Comparison of ENCODE assay signal across 20 cellular contexts in genomic region chr4:168845897-168846296, GRCh38.
A peak's percentile ranks its signal among the peaks of the same experiment; 100 is the strongest.
DNase-seq lines count a peak whose midpoint lies in the region; ATAC-seq, FAIRE-seq and TF ChIP-seq lines count a peak whose summit lies in the region.
"Had no signal": no experiment of that assay in that cellular context is flagged by ENCODE, and none has a peak within 500 bp of the region (broad histone marks: within the 10 kb centered on the region; RNA-seq: fewer than 3 reads in every experiment).

No MANE protein-coding gene starts in this region.

- peak overlapping the region; percentile 44 to 84 for H3K27ac ChIP-seq in breast epithelium
- H3K27ac ChIP-seq in mammary epithelial cell (ENCODE audit: insufficient read depth, low read depth, low read length) = no peak overlapping the region
- H3K27ac ChIP-seq in GM12878 (ENCODE audit: control insufficient read depth, insufficient read depth) = no peak overlapping the region
- peak overlapping the region; percentile 92 for H3K27ac ChIP-seq in vagina
- H3K27ac ChIP-seq in SK-N-SH (ENCODE audit: low read depth in 2 of 2, low read length in 1 of 2) = no peak overlapping the region

- H2AFZ ChIP-seq in mammary epithelial cell (ENCODE audit: low read depth, low read length) = no peak overlapping the region
- no peak overlapping the region for H2AFZ ChIP-seq in GM12878 (ENCODE audit: control insufficient read depth, low read depth, low read length)
- no peak overlapping the region for H2AFZ ChIP-seq in SK-N-SH (ENCODE audit: low read depth)

- peaks cover 99% of the 10 kb centered on the region for H3K79me2 ChIP-seq in mammary epithelial cell (ENCODE audit: insufficient read depth, low read length)
- H3K79me2 ChIP-seq in GM12878 (ENCODE audit: control insufficient read depth, insufficient read depth, low read length) = no peaks in the 10 kb centered on the region
- H3K79me2 ChIP-seq in SK-N-SH (ENCODE audit: insufficient read depth) = peaks cover 98% of the 10 kb centered on the region

- no peak for DNase-seq in breast epithelium (ENCODE audit: low spot score in 2 of 2)
- no peak for DNase-seq in mammary epithelial cell
- DNase-seq in GM12878 (ENCODE audit: low read depth, low spot score) = no peak
- DNase-seq in osteocyte (ENCODE audit: extremely low spot score, unreplicated experiment) = no peak
- DNase-seq in vagina (ENCODE audit: extremely low spot score in 2 of 2) = no peak
- DNase-seq in Ammon's horn (ENCODE audit: low spot score) = no peak
- DNase-seq in GOT3 (lab: John Stamatoyannopoulos, UW) = no peak
- no peak for DNase-seq in SK-N-SH
- DNase-seq: activated CD4-positive, alpha-beta T cell treated with anti-CD3 and anti-CD28 coated beads for 4 hours; activated effector memory CD4-positive, alpha-beta T cell treated with anti-CD3 and anti-CD28 coated beads, Interleukin-2, amount 50 U/mL, for 16 hours; adrenal gland; effector CD8-positive, alpha-beta T cell; NCI-H1694; spleen; T-helper 9 cell; testis had no signal

- H3K36me3 Mint-ChIP-seq in osteocyte (ENCODE audit: unreplicated experiment) = peaks cover 13% of the 10 kb centered on the region
- H3K36me3 Mint-ChIP-seq: memory B cell; natural killer cell treated with Interleukin-12 subunit alpha and Interleukin-12 subunit beta and Interleukin-15 and Interleukin-18, amount 100 ng/mL, for 72 hours had no signal

- H3K4me2 ChIP-seq in mammary epithelial cell (ENCODE audit: insufficient read depth, low read depth, low read length) = no peak overlapping the region
- H3K4me2 ChIP-seq in GM12878 (ENCODE audit: control insufficient read depth, insufficient read depth) = no peak overlapping the region
- H3K4me2 ChIP-seq in SK-N-SH = no peak overlapping the region

- SMC1A ChIA-PET in GM12878 (lab: Charles Lee; ENCODE audit: uncharacterized antibody, unreplicated experiment) = interaction anchor here (0.5 to 4.3 kb wide), 9 partner anchors 9 to 564 kb away, joined by 3 to 28 read pairs (median 4); no protein-coding TSS in a partner anchor

- no peak for FAIRE-seq in GM12878 (lab: Jason Lieb, UNC)

- H3K9me3 ChIP-seq in breast epithelium = no peaks in the 10 kb centered on the region
- H3K9me3 ChIP-seq in mammary epithelial cell (replicated peaks; ENCODE audit: insufficient read depth, low read length) = no peaks in the 10 kb centered on the region
- H3K9me3 ChIP-seq in GM12878 (replicated peaks; ENCODE audit: control insufficient read depth, insufficient read depth, low read length) = no peaks in the 10 kb centered on the region
- no peaks in the 10 kb centered on the region for H3K9me3 ChIP-seq in vagina
- no peaks in the 10 kb centered on the region for H3K9me3 ChIP-seq in SK-N-SH
- H3K9me3 ChIP-seq: adrenal gland, spleen, testis had no signal

- in situ Hi-C loops in mammary epithelial cell (cut with MboI; ENCODE audit: low sequenced_read_pairs in 2 of 2) = loop anchor here in 1 of 2 donors (25.0 kb wide), 1 partner anchor 259 kb away; no protein-coding TSS in a partner anchor
- in situ Hi-C loops in GM12878 (cut with MboI) = no loop called here

- dilution Hi-C loops in mammary epithelial cell (cut with HindIII; ENCODE audit: low sequenced_read_pairs) = no loop called here

- TF ChIP-seq RAD21 in GM12878 (IDR thresholded peaks at IDR 0.05; ENCODE audit: insufficient read depth, low read depth, low read length) (no peak), SK-N-SH (IDR thresholded peaks at IDR 0.05; ENCODE audit: low read length) (no peak)

- BruUV-seq in mammary epithelial cell (replicated peaks; lab: Mats Ljungman, UMichigan) = no TSS peak
- BruUV-seq in GM12878 (replicated peaks; lab: Mats Ljungman, UMichigan) = no TSS peak

- POLR2A ChIA-PET in GM12878 (lab: Charles Lee) = interaction anchor here (0.5 to 1.0 kb wide), 2 partner anchors 8 to 70 kb away, joined by 3 read pairs; no protein-coding TSS in a partner anchor
- POLR2A ChIA-PET in SK-N-SH (lab: Yijun Ruan, JAX) = no interaction called here

- H3K9ac ChIP-seq in mammary epithelial cell (ENCODE audit: insufficient read depth, low read length) (no peak overlapping the region), GM12878 (ENCODE audit: control insufficient read depth, insufficient read depth, low read length) (no peak overlapping the region), SK-N-SH (no peak overlapping the region)

- 100% methylated on average over 2 of the region's 2 CpGs for WGBS in mammary epithelial cell (ENCODE audit: low coverage, missing lambda C conversion rate)
- 0% methylated on average over 2 of the region's 2 CpGs for WGBS in GM12878 (ENCODE audit: insufficient coverage, insufficient replicate concordance, low lambda C conversion rate, missing lambda C conversion rate)
- 95% methylated on average over 2 of the region's 2 CpGs for WGBS in SK-N-SH (ENCODE audit: low lambda C conversion rate)

- peaks cover 74% of the 10 kb centered on the region for H3K4me1 Mint-ChIP-seq in osteocyte (ENCODE audit: unreplicated experiment)
- H3K4me1 Mint-ChIP-seq: central memory CD8-positive, alpha-beta T cell had no signal

- no peaks in the 10 kb centered on the region for H3K36me3 ChIP-seq in breast epithelium
- H3K36me3 ChIP-seq in mammary epithelial cell (ENCODE audit: insufficient read depth, low read length) = peaks cover 9% of the 10 kb centered on the region
- H3K36me3 ChIP-seq in GM12878 (ENCODE audit: control insufficient read depth in 2 of 2, insufficient read depth in 2 of 2, low read length in 1 of 2) = no peaks in the 10 kb centered on the region
- no peaks in the 10 kb centered on the region for H3K36me3 ChIP-seq in vagina
- H3K36me3 ChIP-seq in SK-N-SH (replicated peaks in 1 of 2; ENCODE audit: control insufficient read depth in 1 of 2, insufficient read depth in 2 of 2, low read length in 1 of 2) = peaks cover 16 to 20% of the 10 kb centered on the region in 2 experiments
- H3K36me3 ChIP-seq: adrenal gland, spleen had no signal

- no peak for TF ChIP-seq POLR2A in breast epithelium (IDR thresholded peaks at IDR 0.05)
- TF ChIP-seq POLR2A in GM12878 (IDR thresholded peaks at IDR 0.05; ENCODE audit: low read depth, low read length) = no peak
- TF ChIP-seq POLR2A in vagina (IDR thresholded peaks at IDR 0.05) = no peak

- no peaks in the 10 kb centered on the region for H3K9me2 ChIP-seq in SK-N-SH

- no peaks in the 10 kb centered on the region for H3K9me3 Mint-ChIP-seq in osteocyte (ENCODE audit: unreplicated experiment)
- H3K9me3 Mint-ChIP-seq: central memory CD8-positive, alpha-beta T cell; memory B cell; natural killer cell treated with Interleukin-12 subunit alpha and Interleukin-12 subunit beta and Interleukin-15 and Interleukin-18, amount 100 ng/mL, for 72 hours had no signal

- H3K27me3 Mint-ChIP-seq in osteocyte (ENCODE audit: unreplicated experiment) = no peaks in the 10 kb centered on the region

- H4K20me1 ChIP-seq in mammary epithelial cell (ENCODE audit: insufficient read depth, low read length) (no peaks in the 10 kb centered on the region), GM12878 (ENCODE audit: control insufficient read depth, insufficient read depth) (no peaks in the 10 kb centered on the region), SK-N-SH (ENCODE audit: insufficient read depth) (peaks cover 47% of the 10 kb centered on the region)

- peaks cover 23% of the 10 kb centered on the region for H3F3A ChIP-seq in SK-N-SH (replicated peaks; ENCODE audit: insufficient read depth)

- RAD21 ChIA-PET in GM12878 (lab: Charles Lee; ENCODE audit: unreplicated experiment) = no interaction called here

- peak overlapping the region; percentile 62 for H3K27ac Mint-ChIP-seq in osteocyte (ENCODE audit: unreplicated experiment)
- H3K27ac Mint-ChIP-seq: memory B cell; natural killer cell treated with Interleukin-12 subunit alpha and Interleukin-12 subunit beta and Interleukin-15 and Interleukin-18, amount 100 ng/mL, for 72 hours had no signal

- no peak overlapping the region for H3K4me3 ChIP-seq in breast epithelium
- no peak overlapping the region for H3K4me3 ChIP-seq in mammary epithelial cell (replicated peaks in 1 of 3; ENCODE audit: insufficient read depth in 1 of 3, low read depth in 2 of 3, low read length in 3 of 3)
- H3K4me3 ChIP-seq in GM12878 = no peak overlapping the region
- no peak overlapping the region for H3K4me3 ChIP-seq in vagina
- H3K4me3 ChIP-seq in SK-N-SH (ENCODE audit: low read depth in 2 of 2, low read length in 1 of 2) = no peak overlapping the region
- H3K4me3 ChIP-seq: adrenal gland, SK-N-MC, spleen, testis had no signal

- no peak for TF ChIP-seq CTCF in breast epithelium (IDR thresholded peaks at IDR 0.05)
- no peak for TF ChIP-seq CTCF in mammary epithelial cell (conservative IDR thresholded peaks at IDR 0.05 in 1 of 2, IDR thresholded peaks at IDR 0.05 in 1 of 2; ENCODE audit: extremely low read depth in 1 of 2, insufficient read depth in 1 of 2, low read depth in 1 of 2, low read length in 2 of 2)
- no peak for TF ChIP-seq CTCF in GM12878 (IDR thresholded peaks at IDR 0.05 in 2 of 3, conservative IDR thresholded peaks at IDR 0.05 in 1 of 3; ENCODE audit: control insufficient read depth in 2 of 3, extremely low read depth in 1 of 3, insufficient read depth in 1 of 3, low read depth in 3 of 3, low read length in 3 of 3)
- TF ChIP-seq CTCF in osteocyte (IDR thresholded peaks at IDR 0.05) = no peak
- TF ChIP-seq CTCF in vagina (IDR thresholded peaks at IDR 0.05) = no peak
- no peak for TF ChIP-seq CTCF in SK-N-SH (IDR thresholded peaks at IDR 0.05)

- H3K4me1 ChIP-seq in breast epithelium (peaks cover 11 to 36% of the 10 kb centered on the region in 2 donors), mammary epithelial cell (ENCODE audit: insufficient read depth, low read length) (peaks cover 70% of the 10 kb centered on the region), GM12878 (ENCODE audit: control insufficient read depth, insufficient read depth, low read length) (no peaks in the 10 kb centered on the region), vagina (peaks cover 100% of the 10 kb centered on the region), SK-N-SH (ENCODE audit: control insufficient read depth in 1 of 2, insufficient read depth in 2 of 2, low read depth in 1 of 2, low read length in 1 of 2) (peaks cover 20 to 26% of the 10 kb centered on the region in 2 experiments)

- ATAC-seq in GM12878 = peak; percentile 64
- ATAC-seq: natural killer cell treated with Interleukin-12 subunit alpha and Interleukin-12 subunit beta and Interleukin-15 and Interleukin-18, amount 100 ng/mL, for 72 hours had no signal

- intact Hi-C loops in breast epithelium (cut with DNase I; ENCODE audit: low total_unique reads) = loop anchor here (1.0 kb wide), 1 partner anchor 31 kb away; no protein-coding TSS in a partner anchor
- intact Hi-C loops in mammary epithelial cell (cut with micrococcal nuclease) = loop anchor here (10.0 kb wide), 1 partner anchor 361 kb away; the partner anchor contains the start of gene DDX60L
- intact Hi-C loops in GM12878 (cut with micrococcal nuclease; ENCODE audit: unreplicated experiment) = no loop called here
- intact Hi-C loops in vagina (cut with DNase I) = no loop called here

- H3K27me3 ChIP-seq in breast epithelium = no peaks in the 10 kb centered on the region
- no peaks in the 10 kb centered on the region for H3K27me3 ChIP-seq in mammary epithelial cell (ENCODE audit: insufficient read depth, low read length)
- H3K27me3 ChIP-seq in GM12878 (replicated peaks in 1 of 2; ENCODE audit: control insufficient read depth in 2 of 2, insufficient read depth in 2 of 2, low read length in 1 of 2) = 0 out of 4 replicates have a peak, but pooled peaks cover 0 to 2% of the 10 kb centered on the region in 2 experiments
- no peaks in the 10 kb centered on the region for H3K27me3 ChIP-seq in vagina
- no peaks in the 10 kb centered on the region for H3K27me3 ChIP-seq in SK-N-SH (ENCODE audit: insufficient read depth)
- H3K27me3 ChIP-seq: adrenal gland, testis had no signal

- TF ChIP-seq EP300 in GM12878 (IDR thresholded peaks at IDR 0.05; ENCODE audit: borderline replicate concordance in 1 of 2, control insufficient read depth in 1 of 2, low read depth in 2 of 2, low read length in 2 of 2) (no peak), SK-N-SH (IDR thresholded peaks at IDR 0.05; ENCODE audit: borderline replicate concordance in 1 of 2, low read depth in 1 of 2, low read length in 1 of 2) (no peak)

- CTCF ChIA-PET in mammary epithelial cell (lab: Charles Lee; ENCODE audit: low non-redundant PET) = no interaction called here
- CTCF ChIA-PET in GM12878 (lab: Yijun Ruan, JAX) = interaction anchor here (1.0 kb wide), 1 partner anchor 135 kb away, joined by 4 read pairs; no protein-coding TSS in a partner anchor
- CTCF ChIA-PET in SK-N-SH (lab: Yijun Ruan, JAX) = interaction anchor here (0.9 to 5.3 kb wide), 2 partner anchors 13 to 729 kb away, joined by 3 to 25 read pairs; no protein-coding TSS in a partner anchor

- no peak overlapping the region for H3K4me3 Mint-ChIP-seq in osteocyte (ENCODE audit: unreplicated experiment)
- H3K4me3 Mint-ChIP-seq: central memory CD8-positive, alpha-beta T cell; memory B cell; natural killer cell treated with Interleukin-12 subunit alpha and Interleukin-12 subunit beta and Interleukin-15 and Interleukin-18, amount 100 ng/mL, for 72 hours had no signal

Comparison
In these comparisons a context has a peak if more than half of its experiments do, and no peak if none do; other contexts are left out.
1. H3K27ac ChIP-seq: peak in breast epithelium (2 of 2) and vagina (single experiment); none in mammary epithelial cell (single experiment), GM12878 (single experiment) and SK-N-SH (0 of 2).
2. intact Hi-C loops: an anchor here in breast epithelium (1.0 kb wide) and mammary epithelial cell (10.0 kb wide); none called in GM12878 and vagina.